Comparison of ENCODE assay signal across 11 cellular contexts in the genomic region with DNA sequence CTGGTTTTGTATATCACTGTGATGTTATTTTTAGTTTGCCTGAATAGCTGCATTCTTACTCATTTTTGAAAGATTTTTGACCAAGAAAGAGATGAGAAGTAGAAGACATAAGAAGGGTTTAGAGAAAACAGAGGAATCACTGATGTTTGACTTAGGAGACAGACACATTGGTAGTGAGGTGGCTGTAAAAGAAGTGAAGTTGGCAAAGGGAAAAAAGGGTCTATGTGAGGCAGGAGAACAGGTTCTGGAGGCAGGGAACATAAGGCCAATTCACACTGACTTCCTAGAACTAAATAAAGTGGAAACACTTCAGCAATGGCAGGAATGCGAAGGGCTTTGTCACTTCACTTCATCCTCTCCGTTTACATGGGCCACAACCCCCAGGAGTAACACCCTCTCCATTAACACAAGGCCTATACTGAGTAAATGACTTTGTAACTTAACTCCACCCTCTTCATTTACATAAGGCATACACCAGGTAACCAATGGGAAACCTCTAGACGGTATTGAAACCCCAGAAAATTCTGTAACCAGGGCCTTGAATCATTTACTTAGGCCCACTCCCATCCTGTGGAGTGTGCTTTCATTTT. TPM values are rescaled to one million over a fixed set of nuclear protein-coding genes. Genes with fewer than 3 reads are reported as not detected.
DNase-seq lines count a peak whose midpoint lies in the region; ATAC-seq and TF ChIP-seq lines count a peak whose summit lies in the region.
"Had no signal": no experiment of that assay in that cellular context is flagged by ENCODE, and none has a peak within 500 bp of the region (broad histone marks: within the 10 kb centered on the region; RNA-seq: fewer than 3 reads in every experiment).

No MANE protein-coding gene starts in this region.

- peak overlapping the region; percentile 85 to 95 (median 92) for H3K27ac Mint-ChIP-seq in immature natural killer cell

- H3K27me3 Mint-ChIP-seq in immature natural killer cell (ENCODE audit: low read depth in 3 of 3), result peaks cover 3 to 11% (median 7%) of the 10 kb centered on the region in 3 donors

- H3K36me3 Mint-ChIP-seq in immature natural killer cell, result peaks cover 19 to 66% (median 30%) of the 10 kb centered on the region in 3 donors

- H3K4me3 Mint-ChIP-seq in immature natural killer cell, result peak overlapping the region; percentile 42 to 79 (median 76)

- no peak overlapping the region for H3K4me3 ChIP-seq in ascending aorta

- ATAC-seq in GM18502 (IDR thresholded peaks at IDR 0.05; ENCODE audit: poor library complexity, unreplicated experiment), result peak; percentile 73
- peak; percentile 77 for ATAC-seq in GM21515 (IDR thresholded peaks at IDR 0.05; ENCODE audit: unreplicated experiment)
- ATAC-seq in HG03439 (IDR thresholded peaks at IDR 0.05; ENCODE audit: unreplicated experiment), result peak; percentile 78
- ATAC-seq in omental fat pad (ENCODE audit: low FRiP score), result no peak

- no peaks in the 10 kb centered on the region for H3K9me3 Mint-ChIP-seq in immature natural killer cell

- H3K9me3 ChIP-seq in ascending aorta, result no peaks in the 10 kb centered on the region

- H3K4me1 Mint-ChIP-seq in immature natural killer cell, result peaks cover 84 to 98% of the 10 kb centered on the region in 2 donors

- H3K36me3 ChIP-seq in ascending aorta, result no peaks in the 10 kb centered on the region

- no peaks in the 10 kb centered on the region for H3K4me1 ChIP-seq in ascending aorta

- no peaks in the 10 kb centered on the region for H3K27me3 ChIP-seq in ascending aorta

- TF ChIP-seq CTCF in omental fat pad (IDR thresholded peaks at IDR 0.05) (no peak), ascending aorta (IDR thresholded peaks at IDR 0.05) (no peak)

- peak in 2 of 3 donors; percentile 40 to 50 for DNase-seq in immature natural killer cell
- DNase-seq in omental fat pad (ENCODE audit: low spot score), result no peak
- DNase-seq in activated gamma-delta T cell (lab: John Stamatoyannopoulos, UW), result no peak
- no peak for DNase-seq in NCI-H1436 treated with DMSO at 0.1 percent for 48 hours (lab: John Stamatoyannopoulos, UW)
- no peak for DNase-seq in ascending aorta (ENCODE audit: low spot score in 2 of 2)
- DNase-seq: activated gamma-delta T cell treated with Interleukin-2 at 50 U/mL for 16 hours, hypothalamus, NCI-H82 had no signal

- intact Hi-C loops in ascending aorta (cut with DNase I), result no loop called here

- no peak overlapping the region for H3K27ac ChIP-seq in ascending aorta

RNA-seq across cellular contexts. Expression of a gene that starts 36.6 kb away (rescaled TPM):
- 100 to 1,000 TPM; 389 to 655 (median 558) TPM for polyA plus RNA-seq in immature natural killer cell
- total RNA-seq in omental fat pad (100 to 1,000 TPM; 136 to 234 (median 166) TPM), ascending aorta (164 TPM)

Comparison
In these comparisons a context has a peak if more than half of its experiments do, and no peak if none do; other contexts are left out.
1. DNase-seq: peak in immature natural killer cell (2 of 3); none in omental fat pad (single experiment), activated gamma-delta T cell (single experiment), NCI-H1436 treated with DMSO at 0.1 percent for 48 hours (single experiment) and ascending aorta (0 of 2).